Comparison of ENCODE assay signal across 1 cellular context in the genomic region with DNA sequence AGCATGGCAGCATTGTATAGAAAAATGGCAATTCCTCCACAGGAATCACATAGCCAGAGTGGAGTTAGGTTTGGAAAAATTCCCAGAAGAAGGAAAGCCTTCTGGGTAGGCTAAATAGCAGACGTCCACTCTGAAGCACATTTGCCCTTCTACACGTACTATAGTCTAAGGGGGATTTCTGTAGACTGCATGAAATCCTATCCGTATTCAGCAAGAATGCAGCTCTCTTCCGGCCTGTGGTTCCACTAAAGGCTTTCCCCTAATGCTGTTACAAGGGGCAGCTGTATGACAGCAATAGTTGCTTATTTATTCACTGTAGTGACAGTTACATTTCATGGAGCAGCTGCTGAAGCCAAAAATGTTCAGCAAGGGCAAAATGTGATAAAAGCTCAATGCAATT.
TF ChIP-seq lines count a peak whose summit lies in the region.

No MANE protein-coding gene starts in this region.

TF ChIP-seq in H1, 55 proteins besides CTCF, POLR2A, EP300 and RAD21:
- TF ChIP-seq FOSL1 (IDR thresholded peaks at IDR 0.05; ENCODE audit: insufficient read depth, low read depth, low read length): no peak
- TF ChIP-seq BRCA1 (IDR thresholded peaks at IDR 0.05; ENCODE audit: low read depth, low read length): no peak
- TF ChIP-seq MAFK (IDR thresholded peaks at IDR 0.05; ENCODE audit: low read depth, low read length): no peak
- TF ChIP-seq SP1 (IDR thresholded peaks at IDR 0.05; ENCODE audit: low read depth, low read length): no peak
- TF ChIP-seq ASH2L (IDR thresholded peaks at IDR 0.05; ENCODE audit: low read length): no peak
- no peak for TF ChIP-seq RBBP5 (IDR thresholded peaks at IDR 0.05; ENCODE audit: borderline replicate concordance, low read depth, low read length)
- TF ChIP-seq SAP30 (IDR thresholded peaks at IDR 0.05; ENCODE audit: insufficient read depth, insufficient replicate concordance, low read length): no peak
- TF ChIP-seq, protein P1, sequence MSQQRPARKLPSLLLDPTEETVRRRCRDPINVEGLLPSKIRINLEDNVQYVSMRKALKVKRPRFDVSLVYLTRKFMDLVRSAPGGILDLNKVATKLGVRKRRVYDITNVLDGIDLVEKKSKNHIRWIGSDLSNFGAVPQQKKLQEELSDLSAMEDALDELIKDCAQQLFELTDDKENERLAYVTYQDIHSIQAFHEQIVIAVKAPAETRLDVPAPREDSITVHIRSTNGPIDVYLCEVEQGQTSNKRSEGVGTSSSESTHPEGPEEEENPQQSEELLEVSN (IDR thresholded peaks at IDR 0.05): no peak
- no peak for TF ChIP-seq HDAC6 (IDR thresholded peaks at IDR 0.05; ENCODE audit: low read depth, low read length)
- no peak for TF ChIP-seq HDAC2 (IDR thresholded peaks at IDR 0.05; ENCODE audit: borderline replicate concordance in 1 of 2, low read depth in 2 of 2, low read length in 2 of 2)
- no peak for TF ChIP-seq SP2 (IDR thresholded peaks at IDR 0.05; ENCODE audit: low read length)
- TF ChIP-seq KDM5A (IDR thresholded peaks at IDR 0.05; ENCODE audit: low read length): no peak
- TF ChIP-seq NRF1 (IDR thresholded peaks at IDR 0.05; ENCODE audit: low read depth, low read length): no peak
